9 cellular contexts compared by ENCODE assay signal in the genomic region with DNA sequence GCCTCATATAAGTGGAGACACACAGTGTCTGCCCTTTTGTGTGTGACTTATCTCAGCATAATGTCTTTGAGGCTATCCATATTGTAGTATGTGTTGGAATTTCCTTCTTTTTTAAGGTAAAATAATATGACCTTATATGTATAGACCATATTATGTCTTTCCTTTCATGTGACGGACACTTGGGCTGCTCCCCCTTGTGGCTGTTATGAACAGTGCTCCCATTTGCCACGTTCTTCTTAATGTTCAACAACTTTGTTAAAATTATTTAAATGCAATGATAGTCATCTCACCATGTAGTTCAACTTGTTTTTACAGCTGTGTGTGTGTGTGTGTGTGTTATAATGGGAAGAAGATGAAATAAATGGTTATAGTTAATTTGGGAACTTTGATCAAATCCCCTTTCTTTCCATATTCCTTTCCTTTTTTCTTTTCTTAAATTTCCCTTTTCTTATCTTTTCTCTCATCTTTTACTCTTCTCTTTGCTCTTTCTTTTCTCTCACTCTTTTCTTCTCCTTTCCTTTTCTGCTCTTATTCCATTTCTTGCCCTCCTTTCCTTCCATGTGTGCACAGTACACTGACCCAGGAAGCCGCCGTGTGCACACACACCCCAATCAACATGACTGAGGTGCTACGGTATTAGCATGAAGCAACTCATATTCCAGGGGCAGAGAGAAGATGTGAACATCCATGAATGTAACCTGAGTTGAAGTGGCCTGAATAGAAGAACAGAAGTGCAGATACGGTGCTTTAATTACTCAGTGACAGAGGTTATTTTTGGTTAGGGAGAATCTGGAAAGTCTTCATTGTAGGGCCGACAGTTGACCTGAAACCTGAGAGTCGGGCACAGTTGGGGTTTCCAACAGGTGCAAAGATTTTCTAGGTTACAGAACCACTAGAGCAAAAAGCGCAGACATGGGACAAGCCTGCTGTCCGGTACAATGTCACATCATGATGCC.
DNase-seq lines count a peak whose midpoint lies in the region; ATAC-seq, FAIRE-seq and TF ChIP-seq lines count a peak whose summit lies in the region.
"Had no signal": no experiment of that assay in that cellular context is flagged by ENCODE, and none has a peak within 500 bp of the region (broad histone marks: within the 10 kb centered on the region; RNA-seq: fewer than 3 reads in every experiment).

No MANE protein-coding gene starts in this region.

- WGBS in sigmoid colon, 2 donors, result 65 to 77% methylated on average over 10 of the region's 10 CpGs

- H3K27ac ChIP-seq in BLaER1 (no peak overlapping the region), sigmoid colon (no peak overlapping the region)

- H3K4me3 ChIP-seq in BLaER1 (no peak overlapping the region), sigmoid colon (no peak overlapping the region)
- H3K4me3 ChIP-seq: skin epidermis had no signal

- peaks cover 6% of the 10 kb centered on the region for H3K27me3 Mint-ChIP-seq in activated T-cell treated with anti-CD3 and anti-CD28 coated beads, Interleukin-2, amount 50 U/mL, for 4 hours (ENCODE audit: low read depth)

- FAIRE-seq in frontal cortex (lab: Jason Lieb, UNC), result peak; percentile 17

- H3K9ac ChIP-seq in BLaER1, result no peak overlapping the region

- no peak for TF ChIP-seq EP300 in sigmoid colon (IDR thresholded peaks at IDR 0.05)

- TF ChIP-seq CTCF in sigmoid colon (IDR thresholded peaks at IDR 0.05), result peak; percentile 23 to 80 (median 70)

- ATAC-seq in GM21529 (IDR thresholded peaks at IDR 0.05; ENCODE audit: unreplicated experiment) (peak; percentile 53), GM19467 (IDR thresholded peaks at IDR 0.05; ENCODE audit: unreplicated experiment) (no peak)
- ATAC-seq in activated T-cell treated with anti-CD3 and anti-CD28 coated beads, Interleukin-2, amount 50 U/mL, for 4 hours, result peak; percentile 66 to 69

- H3K27me3 ChIP-seq in BLaER1 (no peaks in the 10 kb centered on the region), sigmoid colon (no peaks in the 10 kb centered on the region)

- 0 out of 2 replicates have a peak overlapping the region, but pooled peaks have one; percentile 1 for H3K4me2 ChIP-seq in BLaER1

- intact Hi-C loops in sigmoid colon (cut with DNase I), result loop anchor here (2.0 to 5.0 kb wide), 2 partner anchors 597 to 1030 kb away; a partner anchor contains a TSS

- peaks cover 27% of the 10 kb centered on the region for H3K4me1 ChIP-seq in BLaER1
- peaks cover 0 to 13% (median 4%) of the 10 kb centered on the region in 4 donors for H3K4me1 ChIP-seq in sigmoid colon

- H3K36me3 ChIP-seq in BLaER1, result no peaks in the 10 kb centered on the region
- no peaks in the 10 kb centered on the region for H3K36me3 ChIP-seq in sigmoid colon

- H3K9me3 ChIP-seq in BLaER1 (no peaks in the 10 kb centered on the region), sigmoid colon (no peaks in the 10 kb centered on the region)

- TF ChIP-seq POLR2A in sigmoid colon (IDR thresholded peaks at IDR 0.05), result no peak

- H3K36me3 Mint-ChIP-seq in activated T-cell treated with anti-CD3 and anti-CD28 coated beads, Interleukin-2, amount 50 U/mL, for 4 hours (ENCODE audit: insufficient read depth), result no peaks in the 10 kb centered on the region

- no peaks in the 10 kb centered on the region for H4K20me1 ChIP-seq in BLaER1

- H3K9me3 Mint-ChIP-seq in activated T-cell treated with anti-CD3 and anti-CD28 coated beads, Interleukin-2, amount 50 U/mL, for 4 hours, result no peaks in the 10 kb centered on the region

- no peaks in the 10 kb centered on the region for H3K4me1 Mint-ChIP-seq in activated T-cell treated with anti-CD3 and anti-CD28 coated beads, Interleukin-2, amount 50 U/mL, for 4 hours (ENCODE audit: low read depth)

- DNase-seq in NCI-H774 (lab: John Stamatoyannopoulos, UW) (peak; percentile 22), frontal cortex (ENCODE audit: low spot score in 2 of 2) (no peak), sigmoid colon (no peak), GM19238 (ENCODE audit: insufficient read length, low spot score) (no peak)
- DNase-seq in activated T-cell treated with anti-CD3 and anti-CD28 coated beads, Interleukin-2, amount 50 U/mL, for 4 hours, result peak; percentile 40

- no peak overlapping the region for H3K4me3 Mint-ChIP-seq in activated T-cell treated with anti-CD3 and anti-CD28 coated beads, Interleukin-2, amount 50 U/mL, for 4 hours

Comparison
In these comparisons a context has a peak if more than half of its experiments do, and no peak if none do; other contexts are left out.
1. DNase-seq: peak in NCI-H774 (single experiment) and activated T-cell treated with anti-CD3 and anti-CD28 coated beads, Interleukin-2, amount 50 U/mL, for 4 hours (single experiment); none in frontal cortex (0 of 2), sigmoid colon (single experiment) and GM19238 (single experiment).